15 cellular contexts compared by ENCODE assay signal in genomic region chr4:86416081-86416480, GRCh38. TPM values are rescaled to one million over a fixed set of nuclear protein-coding genes. Genes with fewer than 3 reads are reported as not detected.
DNase-seq lines count a peak whose midpoint lies in the region; ATAC-seq and TF ChIP-seq lines count a peak whose summit lies in the region.
"Had no signal": no experiment of that assay in that cellular context is flagged by ENCODE, and none has a peak within 500 bp of the region (broad histone marks: within the 10 kb centered on the region; RNA-seq: fewer than 3 reads in every experiment).

No MANE protein-coding gene starts in this region.

- no peaks in the 10 kb centered on the region for H3K79me1 ChIP-seq in IMR-90 (ENCODE audit: low read depth in 1 of 2, low read length in 2 of 2)

- H2BK15ac ChIP-seq in IMR-90 (ENCODE audit: low read depth, low read length), result no peak overlapping the region

- H3K56ac ChIP-seq in IMR-90 (ENCODE audit: extremely low read depth, insufficient read depth, low read length), result no peak overlapping the region

- H3K14ac ChIP-seq in IMR-90 (replicated peaks; ENCODE audit: low read depth, low read length), result no peak overlapping the region

- no peak overlapping the region for H3K4ac ChIP-seq in IMR-90 (ENCODE audit: low read depth, low read length)

- BruUV-seq in IMR-90 (replicated peaks; lab: Mats Ljungman, UMichigan), result no TSS peak

- no CpG with 5 or more reads among the region's 3 CpGs for WGBS in IMR-90 (ENCODE audit: extremely low coverage in 2 of 2, insufficient read length in 1 of 2), 2 experiments

- TF ChIP-seq RAD21 in IMR-90 (IDR thresholded peaks at IDR 0.05; ENCODE audit: low read length), result no peak

- H3K9ac ChIP-seq in IMR-90 (ENCODE audit: low read depth, low read length), result no peak overlapping the region

- H4K5ac ChIP-seq in IMR-90 (ENCODE audit: low read depth, low read length), result no peak overlapping the region

- H3K9me3 Mint-ChIP-seq in activated T-cell treated with anti-CD3 and anti-CD28 coated beads, Interleukin-2, amount 50 U/mL, for 24 hours, result peaks cover 9% of the 10 kb centered on the region
- H3K9me3 Mint-ChIP-seq: HFFc6 had no signal

- H2AK9ac ChIP-seq in IMR-90 (replicated peaks; ENCODE audit: low read depth, low read length, poor library complexity), result no peak overlapping the region

- no peak overlapping the region for H3K27ac Mint-ChIP-seq in activated T-cell treated with anti-CD3 and anti-CD28 coated beads, Interleukin-2, amount 50 U/mL, for 24 hours
- H3K27ac Mint-ChIP-seq: CD4-positive, alpha-beta memory T cell; HFFc6; IgD-negative memory B cell had no signal

- H2AFZ ChIP-seq in IMR-90 (replicated peaks; ENCODE audit: low read length, poor library complexity), result no peak overlapping the region

- H3K4me1 ChIP-seq in IMR-90 (ENCODE audit: control insufficient read depth, insufficient read depth, low read length) (no peaks in the 10 kb centered on the region), Peyer's patch (no peaks in the 10 kb centered on the region)
- H3K4me1 ChIP-seq: BE2C had no signal

- DNase-seq in IMR-90 (peak; percentile 15), dorsolateral prefrontal cortex (no peak), iris pigment epithelial cell (ENCODE audit: low read depth) (peak; percentile 8), Peyer's patch (no peak)
- DNase-seq in activated T-cell treated with anti-CD3 and anti-CD28 coated beads, Interleukin-2, amount 50 U/mL, for 24 hours, result no peak
- DNase-seq: BE2C; CD4-positive, alpha-beta memory T cell; DMS79; GDM1; HCEC 1CT; HFFc6 had no signal

- H4K91ac ChIP-seq in IMR-90 (ENCODE audit: insufficient read depth, low read depth, low read length), result no peak overlapping the region

- TF ChIP-seq POLR2A in IMR-90 (IDR thresholded peaks at IDR 0.05; ENCODE audit: low read depth, low read length) (no peak), Peyer's patch (IDR thresholded peaks at IDR 0.05) (no peak)

- H2BK20ac ChIP-seq in IMR-90 (ENCODE audit: low read depth, low read length), result no peak overlapping the region

- no peaks in the 10 kb centered on the region for H4K20me1 ChIP-seq in IMR-90 (ENCODE audit: insufficient read depth, low read length)

- CTCF ChIA-PET in IMR-90 (lab: Yijun Ruan, JAX), result no interaction called here

- no peak for ATAC-seq in IMR-90 (ENCODE audit: low read depth)
- ATAC-seq in HG03039 (IDR thresholded peaks at IDR 0.05; ENCODE audit: unreplicated experiment), result no peak
- ATAC-seq in HG02884 (IDR thresholded peaks at IDR 0.05; ENCODE audit: unreplicated experiment), result no peak

- dilution Hi-C loops in IMR-90 (cut with HindIII; ENCODE audit: low sequenced_read_pairs, unreplicated experiment), result no loop called here

- no peak for TF ChIP-seq CTCF in IMR-90 (conservative IDR thresholded peaks at IDR 0.05; ENCODE audit: low read depth, low read length)
- no peak for TF ChIP-seq CTCF in dorsolateral prefrontal cortex (IDR thresholded peaks at IDR 0.05 in 54 of 56, conservative IDR thresholded peaks at IDR 0.05 in 2 of 56; ENCODE audit: low read depth in 1 of 56, partially characterized antibody in 56 of 56)
- no peak for TF ChIP-seq CTCF in Peyer's patch (IDR thresholded peaks at IDR 0.05)

- no peaks in the 10 kb centered on the region for H3K27me3 Mint-ChIP-seq in activated T-cell treated with anti-CD3 and anti-CD28 coated beads, Interleukin-2, amount 50 U/mL, for 24 hours

- no peaks in the 10 kb centered on the region for H3K36me3 Mint-ChIP-seq in activated T-cell treated with anti-CD3 and anti-CD28 coated beads, Interleukin-2, amount 50 U/mL, for 24 hours (ENCODE audit: low read depth)
- H3K36me3 Mint-ChIP-seq: CD4-positive, alpha-beta memory T cell; IgD-negative memory B cell had no signal

- no peak overlapping the region for H3K4me3 Mint-ChIP-seq in activated T-cell treated with anti-CD3 and anti-CD28 coated beads, Interleukin-2, amount 50 U/mL, for 24 hours
- H3K4me3 Mint-ChIP-seq: CD4-positive, alpha-beta memory T cell; HFFc6; IgD-negative memory B cell had no signal

- intact Hi-C loops in IMR-90 (cut with micrococcal nuclease), result loop anchor here (10.0 kb wide), 1 partner anchor 1319 kb away; no protein-coding TSS in a partner anchor
- intact Hi-C loops in dorsolateral prefrontal cortex (cut with DNase I), result no loop called here

- H3K27ac ChIP-seq in IMR-90 (ENCODE audit: insufficient read depth, low read length), result no peak overlapping the region
- H3K27ac ChIP-seq in dorsolateral prefrontal cortex, result peak overlapping the region in 34 of 59 donors; percentile 5 to 73 (median 47)
- no peak overlapping the region for H3K27ac ChIP-seq in Peyer's patch
- H3K27ac ChIP-seq: C4-2B had no signal

- H2AK5ac ChIP-seq in IMR-90 (ENCODE audit: low read depth, low read length), result no peak overlapping the region

- H2BK120ac ChIP-seq in IMR-90 (ENCODE audit: low read depth, low read length), result no peak overlapping the region

- no peak overlapping the region for H3K23ac ChIP-seq in IMR-90 (ENCODE audit: low read depth, low read length)

- H3K9me3 ChIP-seq in IMR-90 (ENCODE audit: control insufficient read depth, insufficient read depth, low read length), result no peaks in the 10 kb centered on the region
- H3K9me3 ChIP-seq in Peyer's patch, result no peaks in the 10 kb centered on the region
- H3K9me3 ChIP-seq: BE2C had no signal

- no peaks in the 10 kb centered on the region for H3K4me1 Mint-ChIP-seq in activated T-cell treated with anti-CD3 and anti-CD28 coated beads, Interleukin-2, amount 50 U/mL, for 24 hours (ENCODE audit: low read depth)
- H3K4me1 Mint-ChIP-seq: CD4-positive, alpha-beta memory T cell; IgD-negative memory B cell had no signal

- H3K18ac ChIP-seq in IMR-90 (ENCODE audit: low read depth, low read length), result no peak overlapping the region

- no peak overlapping the region for H3K4me2 ChIP-seq in IMR-90 (ENCODE audit: low read depth, low read length)

- in situ Hi-C loops in IMR-90 (cut with MboI; ENCODE audit: low sequenced_read_pairs), result no loop called here

- H3K36me3 ChIP-seq in IMR-90 (ENCODE audit: control insufficient read depth, insufficient read depth, low read length) (no peaks in the 10 kb centered on the region), Peyer's patch (no peaks in the 10 kb centered on the region)
- H3K36me3 ChIP-seq: BE2C had no signal

- no peak overlapping the region for H2BK5ac ChIP-seq in IMR-90 (ENCODE audit: low read depth, low read length, poor library complexity, severe bottlenecking)

- H3K9me1 ChIP-seq in IMR-90 (ENCODE audit: insufficient read depth, low read length), result no peaks in the 10 kb centered on the region

- H3K27me3 ChIP-seq in IMR-90 (ENCODE audit: control insufficient read depth, insufficient read depth, low read length) (no peaks in the 10 kb centered on the region), dorsolateral prefrontal cortex (no peaks in the 10 kb centered on the region), Peyer's patch (no peaks in the 10 kb centered on the region)
- H3K27me3 ChIP-seq: BE2C had no signal

- H3K4me3 ChIP-seq in IMR-90 (ENCODE audit: insufficient read depth, low read depth, low read length) (no peak overlapping the region), dorsolateral prefrontal cortex (no peak overlapping the region), Peyer's patch (no peak overlapping the region)

- H4K8ac ChIP-seq in IMR-90 (ENCODE audit: low read depth in 2 of 2, low read length in 2 of 2), result no peak overlapping the region

- POLR2A ChIA-PET in IMR-90 (lab: Charles Lee; ENCODE audit: unreplicated experiment), result no interaction called here

TF ChIP-seq in IMR-90, 13 proteins besides CTCF, POLR2A, EP300 and RAD21:
- TF ChIP-seq SMC3 (IDR thresholded peaks at IDR 0.05; ENCODE audit: low read depth, low read length), result no peak
- TF ChIP-seq MXI1 (IDR thresholded peaks at IDR 0.05; ENCODE audit: borderline replicate concordance, low read depth, low read length), result no peak
- no peak for TF ChIP-seq RCOR1 (IDR thresholded peaks at IDR 0.05; ENCODE audit: insufficient replicate concordance, low read length)
- TF ChIP-seq NFE2L2 (IDR thresholded peaks at IDR 0.05; ENCODE audit: low read depth, low read length), result no peak
- no peak for TF ChIP-seq CEBPB (IDR thresholded peaks at IDR 0.05; ENCODE audit: low read depth, low read length)
- TF ChIP-seq CHD1 (IDR thresholded peaks at IDR 0.05; ENCODE audit: low read depth, low read length), result no peak
- no peak for TF ChIP-seq MAFK (IDR thresholded peaks at IDR 0.05; ENCODE audit: low read depth, low read length)
- no peak for TF ChIP-seq MAZ (IDR thresholded peaks at IDR 0.05; ENCODE audit: borderline replicate concordance, low read depth, low read length)
- TF ChIP-seq RFX5 (IDR thresholded peaks at IDR 0.05; ENCODE audit: low read depth, low read length), result no peak
- TF ChIP-seq USF2 (IDR thresholded peaks at IDR 0.05; ENCODE audit: low read depth, low read length), result no peak
- TF ChIP-seq ELK1 (IDR thresholded peaks at IDR 0.05; ENCODE audit: borderline replicate concordance, low read depth, low read length), result no peak
- TF ChIP-seq FOS (IDR thresholded peaks at IDR 0.05; ENCODE audit: low read depth, low read length), result no peak
- TF ChIP-seq BHLHE40 (IDR thresholded peaks at IDR 0.05; ENCODE audit: low read depth, low read length), result no peak

RNA-seq across cellular contexts. Expression of gene MAPK10, which starts 56.2 kb away (rescaled TPM):
- total RNA-seq in IMR-90 (2012; rRNA removed) (6.4 and 6.5 TPM in 2 replicates), dorsolateral prefrontal cortex (100 to 1,000 TPM; 218 to 700 (median 498) TPM), Peyer's patch (10 to 100 TPM in 1 of 4 donors, 1 to 10 TPM in 3; 1.8 to 35.5 (median 7.3) TPM)
- polyA plus RNA-seq in IMR-90 (2012; rRNA removed), result 2.3 and 2.8 TPM in 2 replicates
- 1.6 and 1.9 TPM in 2 replicates for polyA plus RNA-seq in IMR-90 (2012; cell fraction: cytosol; rRNA removed)
- 5.1 and 21.7 TPM in 2 replicates for polyA plus RNA-seq in IMR-90 (2012; cell fraction: nucleus; rRNA removed; ENCODE audit: low replicate concordance)
- total RNA-seq: CD4-positive, alpha-beta memory T cell had no signal

Comparison
In these comparisons a context has a peak if more than half of its experiments do, and no peak if none do; other contexts are left out.
1. DNase-seq: peak in IMR-90 (single experiment) and iris pigment epithelial cell (single experiment); none in dorsolateral prefrontal cortex (0 of 10), Peyer's patch (0 of 3) and activated T-cell treated with anti-CD3 and anti-CD28 coated beads, Interleukin-2, amount 50 U/mL, for 24 hours (single experiment).
2. H3K27ac ChIP-seq: peak in dorsolateral prefrontal cortex (34 of 59); none in IMR-90 (single experiment) and Peyer's patch (0 of 4).
3. RNA of gene MAPK10, which starts 56.2 kb away (total RNA-seq): 218 to 700 TPM in dorsolateral prefrontal cortex; 1.8 to 35.5 TPM in Peyer's patch and 6.4 to 6.5 TPM in IMR-90; every median in the first group is over 4 times any median in the second.